Comparison of ENCODE assay signal across 24 cellular contexts in the genomic region with DNA sequence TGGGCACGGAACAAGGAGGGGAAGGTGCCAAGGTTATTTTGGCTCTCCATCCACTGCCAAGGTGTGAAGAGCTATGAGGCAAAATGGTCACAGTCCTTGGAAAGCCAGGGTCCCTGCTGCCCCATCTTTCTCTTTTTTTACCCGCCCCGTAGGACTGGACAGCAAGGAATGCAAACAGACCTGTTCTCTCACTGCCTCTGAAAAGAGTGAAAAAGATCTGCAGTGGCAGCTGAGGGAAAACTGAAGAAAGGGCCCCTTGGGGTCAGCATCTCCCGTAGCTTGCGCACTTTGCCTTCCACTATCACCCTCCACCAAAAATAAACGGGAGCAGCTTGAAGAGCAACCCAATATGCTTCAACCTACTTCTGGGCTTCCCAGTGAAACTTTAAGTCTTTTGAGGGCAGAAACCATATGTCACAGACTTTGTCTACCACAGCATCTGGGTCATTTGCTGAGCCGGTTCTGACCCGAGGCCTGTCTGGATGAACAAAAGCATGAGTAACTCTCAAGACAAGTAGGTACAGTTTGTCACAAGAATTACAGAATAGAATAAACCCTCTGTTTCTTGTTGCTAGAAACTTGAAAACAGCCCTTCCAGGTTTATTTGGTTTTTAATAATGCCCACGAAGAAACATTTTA.
"Had no signal": no experiment of that assay in that cellular context is flagged by ENCODE, and none has a peak within 500 bp of the region (broad histone marks: within the 10 kb centered on the region; RNA-seq: fewer than 3 reads in every experiment).

No MANE protein-coding gene starts in this region.

- H3K9me3 Mint-ChIP-seq: activated naive CD8-positive, alpha-beta T cell treated with anti-CD3 and anti-CD28 coated beads, Interleukin-2, amount 50 U/mL, for 24 hours; activated T-helper 1 cell treated with anti-CD3 and anti-CD28 coated beads, Interleukin-12 subunit alpha, Interleukin-12 subunit beta, Interleukin-2, Interleukin-4 antibody, amounts not matched to agents 30 ng/mL and 10 ng/mL and 1 ng/mL, durations not matched to agents 14 hours and 24 hours and 36 hours; immature natural killer cell; nephron; T-cell; T-helper 2 cell treated with Interferon-gamma antibody and Interleukin-4, amounts not matched to agents 5 μg/mL and 100 μg/mL, for 36 hours had no signal

- H3K27me3 Mint-ChIP-seq: T-cell had no signal

- H3K4me1 ChIP-seq: sigmoid colon, upper lobe of right lung had no signal

- FAIRE-seq: endometrium had no signal

- H3K4me1 Mint-ChIP-seq: nephron had no signal

- H3K27ac ChIP-seq: sigmoid colon, thoracic aorta, upper lobe of right lung, WERI-Rb-1 had no signal

- ATAC-seq: activated CD8-positive, alpha-beta T cell treated with anti-CD3 and anti-CD28 coated beads, Interleukin-2, amount 10 ng/mL, durations not matched to agents 7 days and 5 days; activated naive CD8-positive, alpha-beta T cell treated with anti-CD3 and anti-CD28 coated beads, Interleukin-2, amount 50 U/mL, for 24 hours; left ventricle myocardium superior; T-cell; upper lobe of right lung had no signal

- H3K4me3 Mint-ChIP-seq: activated CD8-positive, alpha-beta T cell treated with anti-CD3 and anti-CD28 coated beads, Interleukin-2, amount 10 ng/mL, durations not matched to agents 7 days and 5 days; activated naive CD8-positive, alpha-beta T cell treated with anti-CD3 and anti-CD28 coated beads, Interleukin-2, amount 50 U/mL, for 24 hours; activated T-helper 1 cell treated with anti-CD3 and anti-CD28 coated beads, Interleukin-12 subunit alpha, Interleukin-12 subunit beta, Interleukin-2, Interleukin-4 antibody, amounts not matched to agents 30 ng/mL and 10 ng/mL and 1 ng/mL, durations not matched to agents 14 hours and 24 hours and 36 hours; immature natural killer cell; nephron; T-cell; T-helper 2 cell treated with Interferon-gamma antibody and Interleukin-4, amounts not matched to agents 5 μg/mL and 100 μg/mL, for 36 hours had no signal

- DNase-seq: activated CD4-positive, alpha-beta T cell treated with anti-CD3 and anti-CD28 coated beads, Interleukin-2, amount 50 U/mL, for 1 hour; activated CD4-positive, CD25-positive, alpha-beta regulatory T cell treated with anti-CD3 and anti-CD28 coated beads, Interleukin-2, amount 50 U/mL, for 72 hours; activated CD8-positive, alpha-beta T cell treated with anti-CD3 and anti-CD28 coated beads, Interleukin-2, amount 10 ng/mL, durations not matched to agents 7 days and 5 days; activated gamma-delta T cell; activated naive CD4-positive, alpha-beta T cell treated with anti-CD3 and anti-CD28 coated beads, Interleukin-2, amount 50 U/mL, for 16 hours; activated naive CD8-positive, alpha-beta T cell treated with anti-CD3 and anti-CD28 coated beads, Interleukin-2, amount 50 U/mL, for 24 hours; cerebellar nuclear complex; effector CD4-positive, alpha-beta T cell; erythroblast; foreskin fibroblast; immature natural killer cell; left ventricle myocardium superior; nucleus accumbens; sigmoid colon; stimulated activated CD4-positive, alpha-beta T cell treated with anti-CD3 and anti-CD28 coated beads, Interleukin-4, amount 100 ng/mL, for 1 hour; stimulated activated naive CD4-positive, alpha-beta T cell treated with Interleukin-2 at 50 U/mL for 16 hours; T-cell; upper lobe of right lung; WERI-Rb-1 had no signal

- H3K27ac Mint-ChIP-seq: activated CD8-positive, alpha-beta T cell treated with anti-CD3 and anti-CD28 coated beads, Interleukin-2, amount 10 ng/mL, durations not matched to agents 7 days and 5 days; activated naive CD8-positive, alpha-beta T cell treated with anti-CD3 and anti-CD28 coated beads, Interleukin-2, amount 50 U/mL, for 24 hours; activated T-helper 1 cell treated with anti-CD3 and anti-CD28 coated beads, Interleukin-12 subunit alpha, Interleukin-12 subunit beta, Interleukin-2, Interleukin-4 antibody, amounts not matched to agents 30 ng/mL and 10 ng/mL and 1 ng/mL, durations not matched to agents 14 hours and 24 hours and 36 hours; immature natural killer cell; nephron; T-cell; T-helper 2 cell treated with Interferon-gamma antibody and Interleukin-4, amounts not matched to agents 5 μg/mL and 100 μg/mL, for 36 hours had no signal

- H3K9me3 ChIP-seq: sigmoid colon, thoracic aorta, upper lobe of right lung had no signal

- H3K36me3 Mint-ChIP-seq: immature natural killer cell, T-cell had no signal

- H3K4me3 ChIP-seq: sigmoid colon, thoracic aorta, upper lobe of right lung had no signal

- H3K27me3 ChIP-seq: sigmoid colon, upper lobe of right lung had no signal

- H3K36me3 ChIP-seq: sigmoid colon, thoracic aorta, upper lobe of right lung, WERI-Rb-1 had no signal
